Comparison of ENCODE assay signal across 8 cellular contexts in the genomic region with DNA sequence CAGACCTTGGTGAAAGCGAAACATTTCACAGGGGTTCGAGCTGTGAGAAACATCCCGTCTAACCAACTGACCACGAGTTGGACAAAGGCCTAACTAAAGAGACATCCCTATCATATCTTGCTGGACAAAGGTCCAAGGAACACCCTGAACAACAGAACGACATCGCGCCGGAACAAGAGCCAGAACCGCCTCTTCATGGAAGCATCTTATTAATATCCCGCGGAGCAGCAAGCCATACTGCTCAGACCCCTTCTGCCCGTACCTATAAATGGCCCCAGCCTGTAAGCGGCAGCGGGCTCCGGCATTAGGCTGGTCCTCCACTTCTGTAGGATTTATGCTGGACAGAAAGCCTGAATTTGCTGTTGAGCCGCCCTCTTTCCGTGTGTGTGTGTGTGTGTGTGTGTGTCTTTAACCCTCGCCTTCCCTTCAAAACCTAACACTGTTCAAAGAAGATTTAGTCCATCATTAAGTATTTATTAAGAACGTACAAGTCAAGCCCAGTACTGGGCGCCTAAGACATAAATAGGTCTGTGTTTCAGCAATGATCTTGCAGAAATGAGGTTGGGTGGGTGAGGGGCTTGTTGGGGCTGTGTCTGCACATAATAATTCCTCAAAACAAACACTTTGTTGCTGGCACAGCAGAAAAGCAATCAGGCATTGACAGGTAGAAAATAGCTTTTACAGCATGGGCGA. TPM values are rescaled to one million over a fixed set of nuclear protein-coding genes. Genes with fewer than 3 reads are reported as not detected.
DNase-seq lines count a peak whose midpoint lies in the region; ATAC-seq and TF ChIP-seq lines count a peak whose summit lies in the region.

No MANE protein-coding gene starts in this region.

- no peaks in the 10 kb centered on the region for H3F3A ChIP-seq in MM.1S (ENCODE audit: insufficient read depth, low read length)

- POLR2A ChIA-PET in CD8-positive, alpha-beta T cell (lab: Charles Lee): no interaction called here

- H3K4me1 ChIP-seq in MM.1S (ENCODE audit: low read length) (no peaks in the 10 kb centered on the region), body of pancreas (peaks cover 23% of the 10 kb centered on the region), lower lobe of right lung (peaks cover 14% of the 10 kb centered on the region)
- H3K4me1 ChIP-seq in CD8-positive, alpha-beta T cell (ENCODE audit: insufficient read depth, low read length): peaks cover 4% of the 10 kb centered on the region

- H3K79me2 ChIP-seq in MM.1S (ENCODE audit: low read length): no peaks in the 10 kb centered on the region

- H3K4me1 Mint-ChIP-seq in stimulated activated memory B cell treated with anti-CD40 and anti-IgM and Interleukin-4, amounts not matched to agents 10 μg/mL and 1 μg/mL and 100 μg/mL, for 72 hours: peaks cover 15% of the 10 kb centered on the region
- H3K4me1 Mint-ChIP-seq in CD8-positive, alpha-beta T cell (ENCODE audit: low read depth): peaks cover 10% of the 10 kb centered on the region

- no peak overlapping the region for H3K4me3 Mint-ChIP-seq in stimulated activated memory B cell treated with anti-CD40 and anti-IgM and Interleukin-4, amounts not matched to agents 10 μg/mL and 1 μg/mL and 100 μg/mL, for 72 hours
- no peak overlapping the region for H3K4me3 Mint-ChIP-seq in CD8-positive, alpha-beta T cell

- peak; percentile 16 for DNase-seq in AG10803 (ENCODE audit: low read depth)
- DNase-seq in MM.1S: no peak
- DNase-seq in body of pancreas: no peak
- no peak for DNase-seq in lower lobe of right lung
- no peak for DNase-seq in activated CD8-positive, alpha-beta memory T cell treated with anti-CD3 and anti-CD28 coated beads, Interleukin-2, amount 50 U/mL, for 4 hours
- DNase-seq in CD8-positive, alpha-beta T cell: no peak

- ATAC-seq in body of pancreas: peak; percentile 36
- peak in 1 of 2 donors; percentile 13 for ATAC-seq in lower lobe of right lung
- ATAC-seq in stimulated activated memory B cell treated with anti-CD40 and anti-IgM and Interleukin-4, amounts not matched to agents 10 μg/mL and 1 μg/mL and 100 μg/mL, for 72 hours: no peak
- no peak for ATAC-seq in GM21526 (IDR thresholded peaks at IDR 0.05; ENCODE audit: low FRiP score, unreplicated experiment)
- ATAC-seq in CD8-positive, alpha-beta T cell: no peak

- intact Hi-C loops in body of pancreas (cut with DNase I): no loop called here
- intact Hi-C loops in lower lobe of right lung (cut with DNase I): no loop called here
- intact Hi-C loops in CD8-positive, alpha-beta T cell (cut with DNase I, micrococcal nuclease): no loop called here

- peaks cover 20% of the 10 kb centered on the region for H3K27me3 Mint-ChIP-seq in stimulated activated memory B cell treated with anti-CD40 and anti-IgM and Interleukin-4, amounts not matched to agents 10 μg/mL and 1 μg/mL and 100 μg/mL, for 72 hours
- H3K27me3 Mint-ChIP-seq in CD8-positive, alpha-beta T cell (ENCODE audit: low read depth): peaks cover 23% of the 10 kb centered on the region

- peak overlapping the region; percentile 85 for H2AFZ ChIP-seq in MM.1S (ENCODE audit: low read length)

- H3K4me2 ChIP-seq in MM.1S (ENCODE audit: low read depth, low read length): peak overlapping the region; percentile 73

- H4K20me1 ChIP-seq in MM.1S (ENCODE audit: insufficient read depth, low read length): no peaks in the 10 kb centered on the region

- CTCF ChIA-PET in CD8-positive, alpha-beta T cell (lab: Charles Lee): no interaction called here

- no peaks in the 10 kb centered on the region for H3K27me3 ChIP-seq in MM.1S (replicated peaks; ENCODE audit: insufficient read depth, low read length)
- peaks cover 0 to 22% of the 10 kb centered on the region in 2 donors for H3K27me3 ChIP-seq in body of pancreas
- peaks cover 27% of the 10 kb centered on the region for H3K27me3 ChIP-seq in lower lobe of right lung (ENCODE audit: low read depth)
- H3K27me3 ChIP-seq in CD8-positive, alpha-beta T cell (ENCODE audit: insufficient read depth, low read length): peaks cover 6% of the 10 kb centered on the region

- H3K27ac Mint-ChIP-seq in stimulated activated memory B cell treated with anti-CD40 and anti-IgM and Interleukin-4, amounts not matched to agents 10 μg/mL and 1 μg/mL and 100 μg/mL, for 72 hours: no peak overlapping the region
- no peak overlapping the region for H3K27ac Mint-ChIP-seq in CD8-positive, alpha-beta T cell

- TF ChIP-seq POLR2A in body of pancreas (IDR thresholded peaks at IDR 0.05): no peak

- H3K9me3 Mint-ChIP-seq in stimulated activated memory B cell treated with anti-CD40 and anti-IgM and Interleukin-4, amounts not matched to agents 10 μg/mL and 1 μg/mL and 100 μg/mL, for 72 hours: no peaks in the 10 kb centered on the region
- no peaks in the 10 kb centered on the region for H3K9me3 Mint-ChIP-seq in CD8-positive, alpha-beta T cell

- 3 to 9% methylated on average over 16 to 21 of the region's 21 CpGs for WGBS in body of pancreas, 2 donors

- H3K27ac ChIP-seq in MM.1S (ENCODE audit: low read length): no peak overlapping the region
- H3K27ac ChIP-seq in body of pancreas: no peak overlapping the region
- no peak overlapping the region for H3K27ac ChIP-seq in lower lobe of right lung
- no peak overlapping the region for H3K27ac ChIP-seq in CD8-positive, alpha-beta T cell (ENCODE audit: low read depth, low read length)

- H3K36me3 ChIP-seq in MM.1S (replicated peaks; ENCODE audit: insufficient read depth, low read length) (no peaks in the 10 kb centered on the region), body of pancreas (replicated peaks in 1 of 2; ENCODE audit: insufficient read depth in 1 of 2, low read depth in 2 of 2) (no peaks in the 10 kb centered on the region), lower lobe of right lung (no peaks in the 10 kb centered on the region)
- no peaks in the 10 kb centered on the region for H3K36me3 ChIP-seq in CD8-positive, alpha-beta T cell (ENCODE audit: insufficient read depth, low read length)

- H3K4me3 ChIP-seq in AG10803 (ENCODE audit: low read length) (peak overlapping the region; percentile 68), MM.1S (ENCODE audit: low read length) (peak overlapping the region; percentile 59), body of pancreas (no peak overlapping the region), lower lobe of right lung (peak overlapping the region; percentile 51)
- H3K4me3 ChIP-seq in CD8-positive, alpha-beta T cell (ENCODE audit: low read depth, low read length): no peak overlapping the region

- H3K9me2 ChIP-seq in MM.1S (replicated peaks; ENCODE audit: insufficient read depth, low read length): no peaks in the 10 kb centered on the region

- no peak for TF ChIP-seq CTCF in AG10803 (conservative IDR thresholded peaks at IDR 0.05; ENCODE audit: low read length)
- TF ChIP-seq CTCF in MM.1S (IDR thresholded peaks at IDR 0.05; ENCODE audit: low read length): no peak
- TF ChIP-seq CTCF in body of pancreas (IDR thresholded peaks at IDR 0.05): no peak
- TF ChIP-seq CTCF in lower lobe of right lung (IDR thresholded peaks at IDR 0.05): no peak
- no peak for TF ChIP-seq CTCF in CD8-positive, alpha-beta T cell (IDR thresholded peaks at IDR 0.05)

- no peaks in the 10 kb centered on the region for H3K9me3 ChIP-seq in MM.1S (replicated peaks; ENCODE audit: insufficient read depth, low read length)
- H3K9me3 ChIP-seq in body of pancreas: no peaks in the 10 kb centered on the region
- no peaks in the 10 kb centered on the region for H3K9me3 ChIP-seq in lower lobe of right lung
- no peaks in the 10 kb centered on the region for H3K9me3 ChIP-seq in CD8-positive, alpha-beta T cell (ENCODE audit: low read length)

- H3K9ac ChIP-seq in MM.1S (ENCODE audit: low read length): no peak overlapping the region

- H3K36me3 Mint-ChIP-seq in stimulated activated memory B cell treated with anti-CD40 and anti-IgM and Interleukin-4, amounts not matched to agents 10 μg/mL and 1 μg/mL and 100 μg/mL, for 72 hours: no peaks in the 10 kb centered on the region
- H3K36me3 Mint-ChIP-seq in CD8-positive, alpha-beta T cell: no peaks in the 10 kb centered on the region

RNA-seq across cellular contexts. Expression of gene SLC6A15, which starts 1.9 kb away (rescaled TPM):
- total RNA-seq in body of pancreas (not detected), lower lobe of right lung (not detected)
- total RNA-seq in CD8-positive, alpha-beta T cell: not detected

Comparison
In these comparisons a context has a peak if more than half of its experiments do, and no peak if none do; other contexts are left out.
1. H3K4me3 ChIP-seq: peak in AG10803 (single experiment), MM.1S (single experiment) and lower lobe of right lung (single experiment); none in body of pancreas (0 of 2) and CD8-positive, alpha-beta T cell (single experiment).